Comparison of ENCODE assay signal across 8 cellular contexts in genomic region chr12:131830335-131831020, GRCh38. TPM values are rescaled to one million over a fixed set of nuclear protein-coding genes. Genes with fewer than 3 reads are reported as not detected.
DNase-seq lines count a peak whose midpoint lies in the region; ATAC-seq and TF ChIP-seq lines count a peak whose summit lies in the region.

No MANE protein-coding gene starts in this region.

- H3K27me3 ChIP-seq in ascending aorta (peaks cover 33% of the 10 kb centered on the region), heart right ventricle (peaks cover 0 to 88% (median 76%) of the 10 kb centered on the region in 7 donors)

- TF ChIP-seq CTCF in ascending aorta (IDR thresholded peaks at IDR 0.05) (peak; percentile 27 to 58 (median 56)), heart right ventricle (IDR thresholded peaks at IDR 0.05) (peak; percentile 31 to 77 (median 68)), omental fat pad (IDR thresholded peaks at IDR 0.05) (no peak)

- WGBS in heart right ventricle, 2 donors, result 0 to 1% methylated on average over 47 to 57 of the region's 57 CpGs

- DNase-seq in DMS79 treated with DMSO at 0.1 percent for 48 hours (lab: John Stamatoyannopoulos, UW) (peak; percentile 64), HCEC 1CT (peak; percentile 87), NOMO-1 (lab: John Stamatoyannopoulos, UW; ENCODE audit: unreplicated experiment in 2 of 2) (peak; percentile 63 to 76), ascending aorta (ENCODE audit: low spot score in 2 of 2) (peak in 1 of 2 donors; percentile 79), heart right ventricle (peak; percentile 74 to 86), omental fat pad (ENCODE audit: low spot score) (peak; percentile 27)
- DNase-seq in NK-92 treated with Interleukin-12 subunit alpha and Interleukin-12 subunit beta, amount 100 ng/mL, for 24 hours (lab: John Stamatoyannopoulos, UW), result no peak

- ATAC-seq in heart right ventricle (peak; percentile 86 to 93 (median 91)), omental fat pad (ENCODE audit: low FRiP score) (peak; percentile 70), HG03095 (IDR thresholded peaks at IDR 0.05; ENCODE audit: unreplicated experiment) (no peak)

- H3K9me3 ChIP-seq in ascending aorta (no peaks in the 10 kb centered on the region), heart right ventricle (no peaks in the 10 kb centered on the region)

- H3K27ac ChIP-seq in ascending aorta, result no peak overlapping the region
- H3K27ac ChIP-seq in heart right ventricle, result peak overlapping the region in 8 of 10 donors; percentile 30 to 68 (median 62)

- intact Hi-C loops in ascending aorta (cut with DNase I), result no loop called here
- intact Hi-C loops in heart right ventricle (cut with DNase I), result loop anchor here in 6 of 10 donors (2.0 to 10.0 kb wide), 11 partner anchors 64 to 913 kb away; partner anchors contain the start of genes EP400 (in 2 of the 6), PUS1 (in 1 of the 6) and ULK1 (in 1 of the 6)

- H3K36me3 ChIP-seq in ascending aorta (no peaks in the 10 kb centered on the region), heart right ventricle (no peaks in the 10 kb centered on the region)

- H3K4me1 ChIP-seq in ascending aorta, result peaks cover 19 to 23% of the 10 kb centered on the region in 2 donors
- peaks cover 8 to 40% (median 30%) of the 10 kb centered on the region in 9 donors for H3K4me1 ChIP-seq in heart right ventricle

- H3K4me3 ChIP-seq in ascending aorta (peak overlapping the region; percentile 48 to 65), heart right ventricle (peak overlapping the region; percentile 29 to 58 (median 56))

RNA-seq across cellular contexts. Expression of gene MMP17, which starts 2.3 kb away (rescaled TPM):
- total RNA-seq in ascending aorta (16.8 TPM), heart right ventricle (1 to 10 TPM in 4 of 10 donors, under 1 TPM in 5, not detected in 1; 0.28 to 1.4 (median 0.97) TPM), omental fat pad (10 to 100 TPM in 1 of 4 donors, 1 to 10 TPM in 3; 2.3 to 10.9 (median 3.0) TPM)
- 1 to 10 TPM; 2.3 to 3.7 TPM for polyA plus RNA-seq in heart right ventricle

Comparison
In these comparisons a context has a peak if more than half of its experiments do, and no peak if none do; other contexts are left out.
1. H3K27ac ChIP-seq: peak in heart right ventricle (8 of 10); none in ascending aorta (0 of 2).
2. CTCF ChIP-seq: peak in ascending aorta (3 of 3) and heart right ventricle (9 of 9); none in omental fat pad (0 of 3).